17 cellular contexts compared by ENCODE assay signal in the genomic region with DNA sequence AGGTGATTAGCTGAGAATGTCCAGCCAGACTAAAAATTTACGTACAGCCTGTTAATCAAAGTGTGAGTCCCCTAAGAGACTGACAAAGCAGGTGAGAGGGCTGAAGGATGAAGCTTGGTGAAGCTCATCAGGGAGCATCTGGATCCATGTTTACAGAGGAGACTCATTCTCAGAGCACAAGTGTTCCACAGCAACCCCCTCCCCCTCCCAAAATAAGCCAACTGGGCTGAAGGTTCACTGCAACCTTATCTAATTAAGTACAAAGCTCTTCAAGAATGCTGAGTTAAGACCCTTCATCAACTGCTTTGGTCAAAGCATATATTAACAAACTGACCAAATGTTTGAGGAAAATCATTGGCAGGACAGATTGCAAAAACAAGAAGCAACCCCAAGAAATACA.
"Had no signal": no experiment of that assay in that cellular context is flagged by ENCODE, and none has a peak within 500 bp of the region (broad histone marks: within the 10 kb centered on the region; RNA-seq: fewer than 3 reads in every experiment).

No MANE protein-coding gene starts in this region.

- DNase-seq: KBM-7, NCI-H1092, NCI-H1105 treated with DMSO at 0.1 percent for 48 hours, NCI-H1417 treated with DMSO at 0.1 percent for 48 hours, NCI-H146, NCI-H1694 treated with DMSO at 0.1 percent for 48 hours, NCI-H1930, NCI-H2081, NCI-H2107, NCI-H2227 treated with DMSO at 0.1 percent for 48 hours, NCI-H526, PC-3, SHP77, SK-N-SH, SW 1271 had no signal

- H3K9me3 ChIP-seq: SK-N-SH had no signal

- H3K27ac ChIP-seq: RWPE1 had no signal

- ATAC-seq: Panc1, PC-3 had no signal
